Comparison of ENCODE assay signal across 17 cellular contexts in genomic region chr7:114423218-114423496, GRCh38. TPM values are rescaled to one million over a fixed set of nuclear protein-coding genes. Genes with fewer than 3 reads are reported as not detected.
"Had no signal": no experiment of that assay in that cellular context is flagged by ENCODE, and none has a peak within 500 bp of the region (broad histone marks: within the 10 kb centered on the region; RNA-seq: fewer than 3 reads in every experiment).

No MANE protein-coding gene starts in this region.

- H3K4me1 ChIP-seq: parathyroid adenoma, upper lobe of right lung had no signal

- H2AFZ ChIP-seq: parathyroid adenoma had no signal

- FAIRE-seq: astrocyte, bronchial epithelial cell had no signal

- H3K36me3 Mint-ChIP-seq: natural killer cell had no signal

- H3K27ac ChIP-seq: neutrophil, parathyroid adenoma, upper lobe of right lung had no signal

- H3K79me2 ChIP-seq: parathyroid adenoma had no signal

- H3K4me3 Mint-ChIP-seq: activated naive CD4-positive, alpha-beta T cell treated with anti-CD3 and anti-CD28 coated beads for 36 hours; activated T-helper 17 cell treated with anti-CD3 and anti-CD28 coated beads, Interleukin-2, amount 50 U/mL, for 72 hours; natural killer cell; T-helper 2 cell treated with Interferon-gamma antibody and Interleukin-4, amounts not matched to agents 5 μg/mL and 100 μg/mL, for 36 hours had no signal

- H3K9me3 Mint-ChIP-seq: activated naive CD4-positive, alpha-beta T cell treated with anti-CD3 and anti-CD28 coated beads for 36 hours; activated T-helper 17 cell treated with anti-CD3 and anti-CD28 coated beads, Interleukin-2, amount 50 U/mL, for 72 hours; T-helper 2 cell treated with Interferon-gamma antibody and Interleukin-4, amounts not matched to agents 5 μg/mL and 100 μg/mL, for 36 hours had no signal

- H3K27me3 ChIP-seq: neutrophil, upper lobe of right lung had no signal

- DNase-seq: activated naive CD4-positive, alpha-beta T cell treated with anti-CD3 and anti-CD28 coated beads for 36 hours; hippocampal formation; kidney glomerular epithelial cell; left ventricle myocardium superior; mesenchymal stem cell; natural killer cell; stimulated activated CD4-positive, alpha-beta T cell treated with anti-CD3 and anti-CD28 coated beads, Interleukin-4, amount 100 ng/mL, for 4 hours; stimulated activated CD8-positive, alpha-beta memory T cell treated with anti-CD3 and anti-CD28 coated beads, Interleukin-4, amount 100 ng/mL, for 48 hours; stimulated activated naive CD4-positive, alpha-beta T cell treated with Interleukin-2 at 50 U/mL for 16 hours; upper lobe of right lung had no signal

- H3K9ac ChIP-seq: parathyroid adenoma had no signal

- H3K9me3 ChIP-seq: neutrophil, upper lobe of right lung had no signal

- ATAC-seq: activated CD4-positive, CD25-positive, alpha-beta regulatory T cell treated with anti-CD3 and anti-CD28 coated beads, Interleukin-2, amount 50 U/mL, for 24 hours; activated T-helper 17 cell treated with anti-CD3 and anti-CD28 coated beads, Interleukin-2, amount 50 U/mL, for 72 hours; left ventricle myocardium superior; natural killer cell; upper lobe of right lung had no signal

- H3K4me1 Mint-ChIP-seq: activated T-helper 17 cell treated with anti-CD3 and anti-CD28 coated beads, Interleukin-2, amount 50 U/mL, for 72 hours; natural killer cell had no signal

- H3K4me3 ChIP-seq: upper lobe of right lung had no signal

- H3K27ac Mint-ChIP-seq: activated naive CD4-positive, alpha-beta T cell treated with anti-CD3 and anti-CD28 coated beads for 36 hours; activated T-helper 17 cell treated with anti-CD3 and anti-CD28 coated beads, Interleukin-2, amount 50 U/mL, for 72 hours; natural killer cell; T-helper 2 cell treated with Interferon-gamma antibody and Interleukin-4, amounts not matched to agents 5 μg/mL and 100 μg/mL, for 36 hours had no signal

- H3K36me3 ChIP-seq: neutrophil, upper lobe of right lung had no signal

RNA-seq across cellular contexts. Expression of gene FOXP2, which starts 8.5 kb away (rescaled TPM):
- total RNA-seq: activated naive CD4-positive, alpha-beta T cell treated with anti-CD3 and anti-CD28 coated beads for 36 hours; activated T-helper 17 cell treated with anti-CD3 and anti-CD28 coated beads, Interleukin-2, amount 50 U/mL, for 72 hours; natural killer cell had no signal
